8 cellular contexts compared by ENCODE assay signal in the genomic region with DNA sequence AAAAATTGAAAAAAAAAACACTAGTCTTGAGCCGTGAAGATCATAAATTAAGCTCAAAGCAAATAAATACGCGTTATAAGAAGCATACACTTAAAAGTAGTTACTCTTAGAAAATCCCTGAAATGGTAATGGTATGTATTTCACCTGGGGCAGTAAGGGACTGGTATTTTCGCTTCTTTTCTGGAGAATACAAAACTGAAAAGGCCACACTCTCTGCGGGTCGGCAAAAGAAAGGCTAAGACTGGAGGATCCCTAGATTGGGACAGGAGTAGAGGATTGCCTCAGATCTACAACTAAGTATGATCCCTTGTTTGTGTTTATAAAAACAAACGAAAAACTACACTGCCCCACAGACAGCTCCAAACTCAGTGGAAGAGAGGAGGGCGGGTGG. TPM values are rescaled to one million over a fixed set of nuclear protein-coding genes. Genes with fewer than 3 reads are reported as not detected.
A peak's percentile ranks its signal among the peaks of the same experiment; 100 is the strongest.
DNase-seq lines count a peak whose midpoint lies in the region; ATAC-seq, FAIRE-seq and TF ChIP-seq lines count a peak whose summit lies in the region.

No MANE protein-coding gene starts in this region.

- H3K4me3 ChIP-seq in GM12865 (ENCODE audit: low read depth, low read length) (peak overlapping the region; percentile 89), SJCRH30 (peak overlapping the region; percentile 77), fibroblast of the aortic adventitia (ENCODE audit: low read depth, low read length) (peak overlapping the region; percentile 90), rectal smooth muscle tissue (ENCODE audit: low read length) (peak overlapping the region; percentile 99)

- H3K27me3 ChIP-seq in SJCRH30 = no peaks in the 10 kb centered on the region
- no peaks in the 10 kb centered on the region for H3K27me3 ChIP-seq in rectal smooth muscle tissue (ENCODE audit: control insufficient read depth, insufficient read depth, low read length)

- no peak for DNase-seq in GM12865 (ENCODE audit: low read depth)
- DNase-seq in SJCRH30 = no peak
- DNase-seq in fibroblast of the aortic adventitia (ENCODE audit: low read depth) = peak; percentile 15
- no peak for DNase-seq in RCC 7860 (ENCODE audit: low spot score)
- no peak for DNase-seq in SHP77 treated with DMSO at 0.1 percent for 48 hours (lab: John Stamatoyannopoulos, UW)
- no peak for DNase-seq in NCI-H1417 treated with DMSO at 0.1 percent for 48 hours (lab: John Stamatoyannopoulos, UW)

- no peaks in the 10 kb centered on the region for H3K9me3 ChIP-seq in SJCRH30 (replicated peaks)

- H3K27ac ChIP-seq in SJCRH30 (peak overlapping the region; percentile 76), rectal smooth muscle tissue (ENCODE audit: low read depth, low read length) (peak overlapping the region; percentile 98)

- H3K36me3 ChIP-seq in SJCRH30 (peaks cover 3% of the 10 kb centered on the region; the same call in 1 of the 2 replicates), rectal smooth muscle tissue (ENCODE audit: control insufficient read depth, insufficient read depth, low read length) (peaks cover 2% of the 10 kb centered on the region)

- peak overlapping the region; percentile 99 for H3K9ac ChIP-seq in rectal smooth muscle tissue (ENCODE audit: low read length)

- no peak for ATAC-seq in GM21447 (IDR thresholded peaks at IDR 0.05; ENCODE audit: unreplicated experiment)

- peaks cover 3% of the 10 kb centered on the region; the same call in 1 of the 2 replicates for H3K4me1 ChIP-seq in SJCRH30
- H3K4me1 ChIP-seq in rectal smooth muscle tissue (ENCODE audit: control insufficient read depth, insufficient read depth, low read length) = peaks cover 5% of the 10 kb centered on the region

- FAIRE-seq in RCC 7860 (lab: Jason Lieb, UNC) = no peak

- TF ChIP-seq CTCF in GM12865 (IDR thresholded peaks at IDR 0.05; ENCODE audit: insufficient read depth, low read depth, low read length, missing control alignments) (no peak), fibroblast of the aortic adventitia (IDR thresholded peaks at IDR 0.05; ENCODE audit: insufficient read depth, low read length) (no peak)

RNA-seq across cellular contexts. Expression of a gene that starts 0.6 kb away (rescaled TPM):
- 85.3 and 86.4 TPM in 2 replicates for total RNA-seq in SJCRH30 (2014; rRNA removed; shearing (Covaris generic))
- 31.9 and 96.1 TPM in 2 replicates for total RNA-seq in fibroblast of the aortic adventitia (ENCODE audit: low replicate concordance)
